15 cellular contexts compared by ENCODE assay signal in the genomic region with DNA sequence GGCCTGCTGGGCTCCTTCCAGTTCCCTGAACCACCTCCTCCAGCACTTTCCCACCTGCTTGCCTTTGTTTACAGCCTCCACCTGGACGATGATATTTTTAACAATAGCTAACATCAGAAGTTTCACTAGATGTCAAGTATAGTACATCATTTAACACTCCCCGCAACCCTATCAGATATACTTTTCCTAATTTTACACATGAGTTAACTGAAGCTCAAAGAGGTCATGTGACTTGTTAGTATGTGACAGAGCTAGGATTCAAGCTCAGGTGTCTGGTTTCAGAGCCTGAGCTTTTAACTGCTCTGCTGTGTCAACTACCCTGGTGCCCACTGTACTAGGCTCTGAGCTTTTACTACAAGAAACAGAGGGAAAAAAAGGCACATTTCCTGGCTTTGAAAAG. TPM values are rescaled to one million over a fixed set of nuclear protein-coding genes. Genes with fewer than 3 reads are reported as not detected.
DNase-seq lines count a peak whose midpoint lies in the region; ATAC-seq and TF ChIP-seq lines count a peak whose summit lies in the region.
"Had no signal": no experiment of that assay in that cellular context is flagged by ENCODE, and none has a peak within 500 bp of the region (broad histone marks: within the 10 kb centered on the region; RNA-seq: fewer than 3 reads in every experiment).

No MANE protein-coding gene starts in this region.

- H3K4me1 ChIP-seq in prostate gland (replicated peaks): no peaks in the 10 kb centered on the region

- H3K4me3 ChIP-seq in prostate gland: no peak overlapping the region

- H3K27me3 ChIP-seq in prostate gland (replicated peaks; ENCODE audit: insufficient read depth): no peaks in the 10 kb centered on the region

- H3K27ac ChIP-seq in prostate gland (no peak overlapping the region), substantia nigra (ENCODE audit: low read depth, low read length, poor library complexity, severe bottlenecking) (no peak overlapping the region)
- H3K27ac ChIP-seq: KMS-11 had no signal

- peaks cover 0 to 22% of the 10 kb centered on the region in 2 donors for H3K36me3 ChIP-seq in prostate gland

- DNase-seq in DMS53 (lab: John Stamatoyannopoulos, UW) (peak; percentile 55), NCI-H510A (lab: John Stamatoyannopoulos, UW) (peak; percentile 42), prostate gland (ENCODE audit: low spot score) (peak; percentile 27), substantia nigra (lab: John Stamatoyannopoulos, UW) (no peak)
- DNase-seq: CD8-positive, alpha-beta T cell; GOT3; NCI-H1092 treated with DMSO at 0.1 percent for 48 hours; NCI-H2081 treated with DMSO at 0.1 percent for 48 hours; NCI-H524 treated with DMSO at 0.1 percent for 48 hours; NK-92 treated with Interleukin-12 subunit alpha and Interleukin-12 subunit beta, amount 100 ng/mL, for 24 hours had no signal

- TF ChIP-seq EP300 in Ishikawa (IDR thresholded peaks at IDR 0.05; ENCODE audit: borderline replicate concordance): no peak

- TF ChIP-seq RAD21 in Ishikawa (IDR thresholded peaks at IDR 0.05; ENCODE audit: low read depth): no peak

- H3K9me3 ChIP-seq in prostate gland: no peaks in the 10 kb centered on the region

- TF ChIP-seq CTCF in prostate gland (IDR thresholded peaks at IDR 0.05): no peak

- intact Hi-C loops in prostate gland (cut with DNase I): no loop called here

- TF ChIP-seq POLR2A in prostate gland (IDR thresholded peaks at IDR 0.05): no peak

- 67% methylated on average over 2 of the region's 2 CpGs for WGBS in prostate gland

- no peak for ATAC-seq in esophagus mucosa
- ATAC-seq in GM18511 (IDR thresholded peaks at IDR 0.05; ENCODE audit: unreplicated experiment): no peak
- ATAC-seq: CD8-positive, alpha-beta T cell had no signal

TF ChIP-seq in Ishikawa, 13 proteins besides CTCF, POLR2A, EP300 and RAD21:
- TF ChIP-seq EGR1 (IDR thresholded peaks at IDR 0.05): no peak
- TF ChIP-seq, protein P1, sequence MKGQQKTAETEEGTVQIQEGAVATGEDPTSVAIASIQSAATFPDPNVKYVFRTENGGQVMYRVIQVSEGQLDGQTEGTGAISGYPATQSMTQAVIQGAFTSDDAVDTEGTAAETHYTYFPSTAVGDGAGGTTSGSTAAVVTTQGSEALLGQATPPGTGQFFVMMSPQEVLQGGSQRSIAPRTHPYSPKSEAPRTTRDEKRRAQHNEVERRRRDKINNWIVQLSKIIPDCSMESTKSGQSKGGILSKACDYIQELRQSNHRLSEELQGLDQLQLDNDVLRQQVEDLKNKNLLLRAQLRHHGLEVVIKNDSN (IDR thresholded peaks at IDR 0.05): peak; percentile 36; the same call in 1 of the 2 replicates
- TF ChIP-seq, protein P2, sequence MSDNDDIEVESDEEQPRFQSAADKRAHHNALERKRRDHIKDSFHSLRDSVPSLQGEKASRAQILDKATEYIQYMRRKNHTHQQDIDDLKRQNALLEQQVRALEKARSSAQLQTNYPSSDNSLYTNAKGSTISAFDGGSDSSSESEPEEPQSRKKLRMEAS (IDR thresholded peaks at IDR 0.05): no peak

RNA-seq across cellular contexts. Expression of a gene that starts 14.3 kb away (rescaled TPM):
- total RNA-seq in prostate gland: 1 to 10 TPM; 1.2 to 4.7 TPM
- total RNA-seq in esophagus mucosa: 0.64 TPM
- total RNA-seq: SK-MEL-5 had no signal

RNA-seq across cellular contexts. Expression of a gene that starts 18.7 kb away (rescaled TPM):
- total RNA-seq in prostate gland (10 to 100 TPM; 20.3 to 23.7 TPM), esophagus mucosa (2.7 TPM)

RNA-seq across cellular contexts. Expression of a gene that starts 26.1 kb away (rescaled TPM):
- total RNA-seq in prostate gland (100 to 1,000 TPM in 1 of 2 donors, 10 to 100 TPM in 1; 87.3 to 110 TPM), esophagus mucosa (36.3 TPM)

RNA-seq across cellular contexts. Expression of a gene that starts 26.2 kb away (rescaled TPM):
- total RNA-seq in prostate gland: 10 to 100 TPM; 29.4 to 35.6 TPM
- 24.8 TPM for total RNA-seq in esophagus mucosa

RNA-seq across cellular contexts. Expression of a gene that starts 36.2 kb away (rescaled TPM):
- total RNA-seq in prostate gland (10 to 100 TPM; 35.4 to 65.5 TPM), esophagus mucosa (2.6 TPM)

Comparison
In these comparisons a context has a peak if more than half of its experiments do, and no peak if none do; other contexts are left out.
1. DNase-seq: peak in DMS53 (single experiment), NCI-H510A (single experiment) and prostate gland (single experiment); none in substantia nigra (0 of 49).